ENCODE assay signal across 13 cellular contexts in the genomic region with DNA sequence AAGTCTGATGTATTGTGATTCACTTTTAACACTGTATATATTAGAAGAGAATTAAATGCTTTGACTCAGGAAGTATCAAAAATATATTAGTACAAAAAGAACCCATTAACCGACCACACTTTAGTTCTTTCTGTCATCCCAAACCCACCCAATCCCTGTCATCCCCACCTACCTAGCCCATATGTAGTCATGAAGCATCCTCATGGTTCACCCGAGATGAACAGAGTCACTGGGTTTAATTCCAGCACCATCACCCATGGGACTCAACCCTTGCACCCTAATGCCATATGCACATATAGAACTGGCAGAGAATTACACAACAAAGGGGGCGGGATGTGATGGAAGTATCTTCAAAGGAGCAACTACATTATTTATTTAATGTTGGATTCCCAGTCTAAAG.
DNase-seq lines count a peak whose midpoint lies in the region.
"Had no signal": no experiment of that assay in that cellular context is flagged by ENCODE, and none has a peak within 500 bp of the region (broad histone marks: within the 10 kb centered on the region; RNA-seq: fewer than 3 reads in every experiment).

No MANE protein-coding gene starts in this region.

- intact Hi-C loops in head of caudate nucleus (cut with DNase I): no loop called here

- DNase-seq in NCI-H69 (lab: John Stamatoyannopoulos, UW): peak; percentile 35
- peak in 27 of 42 donors; percentile 6 to 77 (median 42) for DNase-seq in head of caudate nucleus
- DNase-seq in NCI-H2171 (lab: John Stamatoyannopoulos, UW): no peak
- no peak for DNase-seq in activated CD4-positive, CD25-positive, alpha-beta regulatory T cell (lab: John Stamatoyannopoulos, UW)
- DNase-seq in AML-193 (lab: John Stamatoyannopoulos, UW): no peak
- DNase-seq: 8988T; ACHN; Caco-2; Calu3; CD4-positive, alpha-beta T cell; CD8-positive, alpha-beta T cell; DMS79 treated with DMSO at 0.1 percent for 48 hours; GF-D8 had no signal

Comparison
In these comparisons a context has a peak if more than half of its experiments do, and no peak if none do; other contexts are left out.
1. DNase-seq: peak in NCI-H69 (single experiment) and head of caudate nucleus (27 of 42); none in NCI-H2171 (single experiment), activated CD4-positive, CD25-positive, alpha-beta regulatory T cell (0 of 4) and AML-193 (0 of 2).